In the genomic region with DNA sequence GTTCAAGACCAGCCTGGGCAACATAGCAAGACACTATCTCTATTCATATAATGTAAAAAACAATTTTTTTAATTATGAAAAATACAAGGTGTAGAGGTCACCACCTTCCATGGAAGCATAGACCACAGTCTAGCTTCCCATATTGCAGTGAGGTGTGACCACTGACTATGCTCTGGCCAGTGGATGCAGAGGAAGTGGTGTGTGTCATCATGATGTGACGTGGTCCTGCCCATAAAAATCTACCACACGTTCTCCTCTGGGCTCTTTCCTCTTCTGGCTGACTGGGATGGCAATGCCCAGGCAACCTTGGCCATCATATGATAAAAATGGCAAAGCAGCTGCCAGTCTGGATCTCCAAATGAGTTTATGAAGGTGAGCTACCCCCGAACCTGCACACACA, we compare ENCODE assay signal across 11 cellular contexts.
A peak's percentile ranks its signal among the peaks of the same experiment; 100 is the strongest.
DNase-seq lines count a peak whose midpoint lies in the region; ATAC-seq, FAIRE-seq and TF ChIP-seq lines count a peak whose summit lies in the region.
"Had no signal": no experiment of that assay in that cellular context is flagged by ENCODE, and none has a peak within 500 bp of the region (broad histone marks: within the 10 kb centered on the region; RNA-seq: fewer than 3 reads in every experiment).

No MANE protein-coding gene starts in this region.

- no peaks in the 10 kb centered on the region for H3K36me3 Mint-ChIP-seq in osteocyte (ENCODE audit: unreplicated experiment)

- H3K79me2 ChIP-seq in parathyroid adenoma, result peaks cover 13% of the 10 kb centered on the region

- H3K27me3 ChIP-seq in parathyroid adenoma (ENCODE audit: control insufficient read depth, insufficient read depth, low read length) (no peaks in the 10 kb centered on the region), H7 (ENCODE audit: control insufficient read depth, insufficient read depth, low read length) (no peaks in the 10 kb centered on the region)

- no peak overlapping the region for H3K4me2 ChIP-seq in parathyroid adenoma (ENCODE audit: low read length)
- H3K4me2 ChIP-seq: smooth muscle cell had no signal

- H3K36me3 ChIP-seq in parathyroid adenoma (ENCODE audit: control insufficient read depth, insufficient read depth, low read length) (no peaks in the 10 kb centered on the region), H7 (replicated peaks; ENCODE audit: control insufficient read depth, insufficient read depth, low read length) (no peaks in the 10 kb centered on the region)

- H3K9me3 Mint-ChIP-seq in osteocyte (ENCODE audit: unreplicated experiment), result no peaks in the 10 kb centered on the region

- H3K4me1 Mint-ChIP-seq in osteocyte (ENCODE audit: unreplicated experiment), result no peaks in the 10 kb centered on the region

- H3K9me3 ChIP-seq in parathyroid adenoma (ENCODE audit: control insufficient read depth, low read length), result no peaks in the 10 kb centered on the region

- no peak for TF ChIP-seq CTCF in parathyroid adenoma (IDR thresholded peaks at IDR 0.05)
- no peak for TF ChIP-seq CTCF in osteocyte (IDR thresholded peaks at IDR 0.05)

- peaks cover 11% of the 10 kb centered on the region for H3K27me3 Mint-ChIP-seq in osteocyte (ENCODE audit: unreplicated experiment)

- H3K9ac ChIP-seq in parathyroid adenoma, result no peak overlapping the region

- DNase-seq in GM12892 (ENCODE audit: insufficient read length) (no peak), NOMO-1 treated with DMSO at 0.1 percent for 48 hours (lab: John Stamatoyannopoulos, UW; ENCODE audit: unreplicated experiment) (peak; percentile 70), epithelial cell of prostate (ENCODE audit: low read depth, low spot score) (no peak), osteocyte (ENCODE audit: extremely low spot score, unreplicated experiment) (no peak), activated gamma-delta T cell treated with Interleukin-2 at 50 U/mL for 16 hours (no peak), H7 (no peak)
- DNase-seq: activated T-cell treated with anti-CD3 and anti-CD28 coated beads for 4 hours, NCI-H187 had no signal

- H3K4me3 Mint-ChIP-seq in osteocyte (ENCODE audit: unreplicated experiment), result no peak overlapping the region

- no peak overlapping the region for H3K27ac Mint-ChIP-seq in osteocyte (ENCODE audit: unreplicated experiment)

- peak overlapping the region; percentile 11 for H3K27ac ChIP-seq in epithelial cell of prostate
- H3K27ac ChIP-seq in parathyroid adenoma, result peak overlapping the region; percentile 92

- peak; percentile 5 for FAIRE-seq in GM12892 (lab: Jason Lieb, UNC)

- H3K4me3 ChIP-seq in parathyroid adenoma (ENCODE audit: low read depth, low read length) (no peak overlapping the region), H7 (ENCODE audit: insufficient read depth, low read depth, low read length) (no peak overlapping the region)
- H3K4me3 ChIP-seq: smooth muscle cell had no signal

- H2AFZ ChIP-seq in parathyroid adenoma, result no peak overlapping the region

- TF ChIP-seq POLR2A in GM12892 (IDR thresholded peaks at IDR 0.05; ENCODE audit: low read depth, low read length), result no peak

- no peak for ATAC-seq in GM19351 (IDR thresholded peaks at IDR 0.05; ENCODE audit: unreplicated experiment)

- peaks cover 36% of the 10 kb centered on the region for H3K4me1 ChIP-seq in parathyroid adenoma
